ENCODE assay signal across 9 cellular contexts in genomic region chr22:45034821-45035220, GRCh38. TPM values are rescaled to one million over a fixed set of nuclear protein-coding genes. Genes with fewer than 3 reads are reported as not detected.
"Had no signal": no experiment of that assay in that cellular context is flagged by ENCODE, and none has a peak within 500 bp of the region (broad histone marks: within the 10 kb centered on the region; RNA-seq: fewer than 3 reads in every experiment).

No MANE protein-coding gene starts in this region.

- H3K9ac ChIP-seq: GM23248 had no signal

- FAIRE-seq: H54, HTR-8/SVneo, K562 had no signal

- H3K4me3 ChIP-seq: GM23248, HAP-1, K562 had no signal

- H3K27ac ChIP-seq: GM23248 had no signal

- H2AFZ ChIP-seq: GM23248 had no signal

- H3K9me3 ChIP-seq: HAP-1 had no signal

- H3K4me1 ChIP-seq: HAP-1 had no signal

- DNase-seq: GM23248, GOT3, HFFc6, IMR-90 had no signal

- H3K36me3 ChIP-seq: HAP-1 had no signal

RNA-seq across cellular contexts. Expression of gene PHF21B, which starts 25.0 kb away (rescaled TPM):
- total RNA-seq: GM23248, HFFc6, HT-29, IMR-90, K562 had no signal
- polyA plus RNA-seq: GM23248 had no signal
